Comparison of ENCODE assay signal across 18 cellular contexts in the genomic region with DNA sequence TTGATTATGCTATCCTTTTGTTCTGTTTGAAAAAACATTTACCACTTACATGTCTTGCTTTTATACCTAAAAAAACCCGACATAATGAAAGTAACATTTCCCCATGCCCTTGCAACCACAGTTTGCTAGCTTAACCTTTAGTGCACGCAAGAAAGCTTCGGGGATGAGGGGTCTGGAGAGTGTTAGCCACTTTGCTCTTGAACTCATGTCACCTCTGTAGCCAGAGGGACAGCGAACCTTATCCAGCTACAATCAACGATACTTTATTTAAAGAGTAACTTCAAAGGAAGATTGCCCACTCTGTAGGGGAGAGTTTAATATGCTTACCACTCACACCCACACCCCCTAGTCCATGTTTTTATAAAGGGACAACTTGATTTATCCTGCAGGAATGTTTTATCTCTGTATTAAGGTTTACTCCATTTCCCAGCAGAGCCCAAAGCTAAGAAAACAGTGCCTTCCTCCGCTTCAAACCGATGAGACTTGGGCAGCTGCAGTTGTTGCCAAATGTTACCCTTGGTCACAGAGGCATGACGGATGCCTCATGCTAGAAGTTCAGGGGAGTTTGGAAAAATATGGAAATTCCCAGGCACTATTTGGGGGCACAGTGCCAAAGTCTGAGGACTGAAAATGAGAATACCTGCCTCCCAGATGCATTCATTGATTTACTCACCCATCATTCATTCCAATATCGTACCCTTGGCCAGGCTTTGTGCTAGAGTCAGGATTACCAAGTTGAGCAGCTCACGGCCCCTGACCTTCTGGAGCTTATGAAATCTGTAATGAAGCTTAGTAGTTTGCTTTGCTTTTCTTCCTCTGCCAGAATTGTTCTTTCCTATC.
DNase-seq lines count a peak whose midpoint lies in the region; ATAC-seq, FAIRE-seq and TF ChIP-seq lines count a peak whose summit lies in the region.
"Had no signal": no experiment of that assay in that cellular context is flagged by ENCODE, and none has a peak within 500 bp of the region (broad histone marks: within the 10 kb centered on the region; RNA-seq: fewer than 3 reads in every experiment).

No MANE protein-coding gene starts in this region.

- H3K27me3 ChIP-seq in adrenal gland (no peaks in the 10 kb centered on the region), osteoblast (ENCODE audit: insufficient read depth, low read length) (no peaks in the 10 kb centered on the region)
- H3K27me3 ChIP-seq: neural progenitor cell, suprapubic skin had no signal

- no peaks in the 10 kb centered on the region for H3K4me1 Mint-ChIP-seq in activated naive CD4-positive, alpha-beta T cell treated with anti-CD3 and anti-CD28 coated beads for 36 hours (ENCODE audit: low read depth)
- H3K4me1 Mint-ChIP-seq: activated naive CD8-positive, alpha-beta T cell treated with anti-CD3 and anti-CD28 coated beads, Interleukin-2, amount 50 U/mL, for 24 hours; neural progenitor cell; WTC11 had no signal

- FAIRE-seq in kidney (lab: Jason Lieb, UNC) (no peak), frontal cortex (lab: Jason Lieb, UNC) (no peak)
- FAIRE-seq: colon had no signal

- ATAC-seq in stimulated activated naive CD8-positive, alpha-beta T cell treated with anti-CD3 and anti-CD28 coated beads, Interleukin-15, Interleukin-2, amounts not matched to agents 100 U/mL and 50 U/mL, for 24 hours = no peak
- no peak for ATAC-seq in HG03139 (IDR thresholded peaks at IDR 0.05; ENCODE audit: unreplicated experiment)
- ATAC-seq: activated naive CD8-positive, alpha-beta T cell treated with anti-CD3 and anti-CD28 coated beads, Interleukin-2, amount 50 U/mL, for 24 hours; WTC11 had no signal

- H3K9ac ChIP-seq in kidney (ENCODE audit: low read length in 2 of 2) = peak overlapping the region in 1 of 2 donors; percentile 42
- H3K9ac ChIP-seq: neural progenitor cell had no signal

- no peaks in the 10 kb centered on the region for H3K79me2 ChIP-seq in osteoblast (ENCODE audit: insufficient read depth, low read length)

- H3K27me3 Mint-ChIP-seq in activated naive CD4-positive, alpha-beta T cell treated with anti-CD3 and anti-CD28 coated beads for 36 hours (ENCODE audit: low read depth) = no peaks in the 10 kb centered on the region
- H3K27me3 Mint-ChIP-seq: activated naive CD8-positive, alpha-beta T cell treated with anti-CD3 and anti-CD28 coated beads, Interleukin-2, amount 50 U/mL, for 24 hours had no signal

- no peak for TF ChIP-seq POLR2A in adrenal gland (IDR thresholded peaks at IDR 0.05)

- H3K9me3 ChIP-seq in adrenal gland (replicated peaks in 1 of 3) (no peaks in the 10 kb centered on the region), kidney (ENCODE audit: control insufficient read depth in 1 of 2, low read length in 2 of 2) (no peaks in the 10 kb centered on the region), osteoblast (ENCODE audit: low read depth, low read length) (no peaks in the 10 kb centered on the region)
- H3K9me3 ChIP-seq: suprapubic skin had no signal

- H3K36me3 Mint-ChIP-seq in activated naive CD4-positive, alpha-beta T cell treated with anti-CD3 and anti-CD28 coated beads for 36 hours (ENCODE audit: low read depth) = no peaks in the 10 kb centered on the region
- H3K36me3 Mint-ChIP-seq: neural progenitor cell, WTC11 had no signal

- WGBS in adrenal gland, 4 donors = 51 to 57% (median 56%) methylated on average over 10 of the region's 10 CpGs

- H3K4me1 ChIP-seq in adrenal gland (replicated peaks in 1 of 2) (peaks cover 5 to 21% of the 10 kb centered on the region in 2 donors), kidney (ENCODE audit: control insufficient read depth in 1 of 2, insufficient read depth in 1 of 2, low read depth in 1 of 2, low read length in 2 of 2) (peaks cover 0 to 6% of the 10 kb centered on the region in 2 donors), osteoblast (ENCODE audit: insufficient read depth, low read length) (peaks cover 23% of the 10 kb centered on the region)
- H3K4me1 ChIP-seq: suprapubic skin had no signal

- H3K27ac Mint-ChIP-seq in activated naive CD4-positive, alpha-beta T cell treated with anti-CD3 and anti-CD28 coated beads for 36 hours = no peak overlapping the region
- H3K27ac Mint-ChIP-seq: activated naive CD8-positive, alpha-beta T cell treated with anti-CD3 and anti-CD28 coated beads, Interleukin-2, amount 50 U/mL, for 24 hours; activated T-helper 1 cell treated with anti-CD3 and anti-CD28 coated beads, Interleukin-12 subunit alpha, Interleukin-12 subunit beta, Interleukin-2, Interleukin-4 antibody, amounts not matched to agents 30 ng/mL and 10 ng/mL and 1 ng/mL, durations not matched to agents 14 hours and 24 hours and 36 hours; neural progenitor cell; T-helper 1 cell treated with Interleukin-12 subunit alpha and Interleukin-12 subunit beta and Interleukin-4 antibody, amounts not matched to agents 30 μg/mL and 1 μg/mL, for 36 hours; WTC11 had no signal

- H4K20me1 ChIP-seq in osteoblast (ENCODE audit: insufficient read depth, low read length) = no peaks in the 10 kb centered on the region

- peak overlapping the region in 1 of 4 donors; percentile 7 for H3K4me3 ChIP-seq in adrenal gland
- peak overlapping the region; percentile 57 to 64 for H3K4me3 ChIP-seq in kidney (ENCODE audit: low read length in 2 of 2)
- H3K4me3 ChIP-seq in osteoblast (ENCODE audit: insufficient read depth, low read length) = peak overlapping the region; percentile 41
- H3K4me3 ChIP-seq: neural progenitor cell, suprapubic skin had no signal

- H2AFZ ChIP-seq in osteoblast (ENCODE audit: low read length) = peak overlapping the region; percentile 52
- H2AFZ ChIP-seq: neural progenitor cell had no signal

- peak overlapping the region; percentile 79 for H3K4me2 ChIP-seq in osteoblast (ENCODE audit: insufficient read depth, low read length)
- H3K4me2 ChIP-seq: neural progenitor cell had no signal

- no peak overlapping the region for H3K4me3 Mint-ChIP-seq in activated naive CD4-positive, alpha-beta T cell treated with anti-CD3 and anti-CD28 coated beads for 36 hours
- H3K4me3 Mint-ChIP-seq: activated naive CD8-positive, alpha-beta T cell treated with anti-CD3 and anti-CD28 coated beads, Interleukin-2, amount 50 U/mL, for 24 hours; activated T-helper 1 cell treated with anti-CD3 and anti-CD28 coated beads, Interleukin-12 subunit alpha, Interleukin-12 subunit beta, Interleukin-2, Interleukin-4 antibody, amounts not matched to agents 30 ng/mL and 10 ng/mL and 1 ng/mL, durations not matched to agents 14 hours and 24 hours and 36 hours; neural progenitor cell; T-helper 1 cell treated with Interleukin-12 subunit alpha and Interleukin-12 subunit beta and Interleukin-4 antibody, amounts not matched to agents 30 μg/mL and 1 μg/mL, for 36 hours; WTC11 had no signal

- intact Hi-C loops in adrenal gland (cut with DNase I) (no loop called here), kidney (cut with DNase I) (no loop called here)
- intact Hi-C loops in activated naive CD4-positive, alpha-beta T cell treated with anti-CD3 and anti-CD28 coated beads for 36 hours (cut with micrococcal nuclease) = no loop called here

- H3K9me3 Mint-ChIP-seq in activated naive CD4-positive, alpha-beta T cell treated with anti-CD3 and anti-CD28 coated beads for 36 hours = no peaks in the 10 kb centered on the region
- H3K9me3 Mint-ChIP-seq: activated T-helper 1 cell treated with anti-CD3 and anti-CD28 coated beads, Interleukin-12 subunit alpha, Interleukin-12 subunit beta, Interleukin-2, Interleukin-4 antibody, amounts not matched to agents 30 ng/mL and 10 ng/mL and 1 ng/mL, durations not matched to agents 14 hours and 24 hours and 36 hours; neural progenitor cell had no signal

- peak; percentile 56 for DNase-seq in EL
- peak in 5 of 7 donors; percentile 33 to 61 (median 42) for DNase-seq in adrenal gland
- DNase-seq in kidney = no peak
- no peak for DNase-seq in osteoblast (ENCODE audit: insufficient read length, low spot score, missing footprints)
- DNase-seq in stimulated activated naive CD8-positive, alpha-beta T cell treated with anti-CD3 and anti-CD28 coated beads, Interleukin-15, Interleukin-2, amounts not matched to agents 100 U/mL and 50 U/mL, for 24 hours = no peak
- no peak for DNase-seq in activated naive CD4-positive, alpha-beta T cell treated with anti-CD3 and anti-CD28 coated beads for 36 hours
- DNase-seq in frontal cortex (ENCODE audit: low spot score in 2 of 2) = no peak
- DNase-seq: activated naive CD8-positive, alpha-beta T cell treated with anti-CD3 and anti-CD28 coated beads, Interleukin-2, amount 50 U/mL, for 24 hours; foreskin melanocyte; NCI-H187; right cardiac atrium had no signal

- CTCF ChIA-PET in activated naive CD4-positive, alpha-beta T cell treated with anti-CD3 and anti-CD28 coated beads for 36 hours (lab: Charles Lee) = interaction anchor here (0.5 to 0.7 kb wide), 2 partner anchors 79 to 188 kb away, joined by 3 read pairs; no protein-coding TSS in a partner anchor

- H3K27ac ChIP-seq in adrenal gland (peak overlapping the region in 2 of 5 donors; percentile 11 to 67), kidney (ENCODE audit: low read depth in 2 of 2, low read length in 2 of 2) (peak overlapping the region; percentile 76 to 86), osteoblast (ENCODE audit: low read depth, low read length) (peak overlapping the region; percentile 88)
- H3K27ac ChIP-seq: neural progenitor cell, suprapubic skin had no signal

- H3K36me3 ChIP-seq in adrenal gland (replicated peaks in 1 of 2) = no peaks in the 10 kb centered on the region
- H3K36me3 ChIP-seq in kidney (ENCODE audit: control insufficient read depth in 1 of 2, insufficient read depth in 2 of 2, low read length in 2 of 2) = no peaks in the 10 kb centered on the region
- no peaks in the 10 kb centered on the region for H3K36me3 ChIP-seq in osteoblast (ENCODE audit: insufficient read depth, low read length)
- H3K36me3 ChIP-seq: neural progenitor cell, suprapubic skin had no signal

- TF ChIP-seq CTCF in adrenal gland (IDR thresholded peaks at IDR 0.05) (no peak), kidney (IDR thresholded peaks at IDR 0.05; ENCODE audit: borderline replicate concordance, extremely low read depth, insufficient read depth) (no peak), osteoblast (IDR thresholded peaks at IDR 0.05; ENCODE audit: extremely low read depth, low read depth, low read length) (no peak)

Comparison
In these comparisons a context has a peak if more than half of its experiments do, and no peak if none do; other contexts are left out.
1. DNase-seq: peak in EL (single experiment) and adrenal gland (5 of 7); none in kidney (single experiment), osteoblast (single experiment), stimulated activated naive CD8-positive, alpha-beta T cell treated with anti-CD3 and anti-CD28 coated beads, Interleukin-15, Interleukin-2, amounts not matched to agents 100 U/mL and 50 U/mL, for 24 hours (single experiment), activated naive CD4-positive, alpha-beta T cell treated with anti-CD3 and anti-CD28 coated beads for 36 hours (single experiment) and frontal cortex (0 of 2).